In genomic region chr10:8137272-8137680, GRCh38 we compare ENCODE assay signal across 14 cellular contexts.
DNase-seq lines count a peak whose midpoint lies in the region; ATAC-seq, FAIRE-seq and TF ChIP-seq lines count a peak whose summit lies in the region.
"Had no signal": no experiment of that assay in that cellular context is flagged by ENCODE, and none has a peak within 500 bp of the region (broad histone marks: within the 10 kb centered on the region; RNA-seq: fewer than 3 reads in every experiment).

No MANE protein-coding gene starts in this region.

- no peak overlapping the region for H3K27ac ChIP-seq in GM23338 (ENCODE audit: low read depth)
- no peak overlapping the region for H3K27ac ChIP-seq in GM23248
- H3K27ac ChIP-seq: pancreas, stomach had no signal

- WGBS in GM23248 (ENCODE audit: low coverage in 1 of 2, low lambda C conversion rate in 2 of 2, missing lambda C conversion rate in 2 of 2), 2 experiments = 43 to 48% methylated on average over 6 of the region's 6 CpGs

- H3K27me3 ChIP-seq in GM23338 (ENCODE audit: insufficient read depth) (no peaks in the 10 kb centered on the region), GM23248 (replicated peaks; ENCODE audit: insufficient read depth) (no peaks in the 10 kb centered on the region)
- H3K27me3 ChIP-seq: BE2C, pancreas had no signal

- no peak overlapping the region for H3K27ac Mint-ChIP-seq in GM23338
- H3K27ac Mint-ChIP-seq in activated CD8-positive, alpha-beta T cell treated with anti-CD3 and anti-CD28 coated beads for 36 hours = peak overlapping the region; percentile 92
- H3K27ac Mint-ChIP-seq in activated naive CD8-positive, alpha-beta T cell treated with anti-CD3 and anti-CD28 coated beads, Interleukin-2, amount 10 ng/mL, durations not matched to agents 7 days and 5 days = peak overlapping the region; percentile 97
- no peak overlapping the region for H3K27ac Mint-ChIP-seq in WTC11

- no peak for FAIRE-seq in D721Med (lab: Jason Lieb, UNC)
- FAIRE-seq: K562, pancreas had no signal

- in situ Hi-C loops in GM23248 (cut with MboI) = no loop called here

- H3K4me3 Mint-ChIP-seq in GM23338 = no peak overlapping the region
- H3K4me3 Mint-ChIP-seq in activated CD8-positive, alpha-beta T cell treated with anti-CD3 and anti-CD28 coated beads for 36 hours = peak overlapping the region; percentile 71
- peak overlapping the region; percentile 88 for H3K4me3 Mint-ChIP-seq in activated naive CD8-positive, alpha-beta T cell treated with anti-CD3 and anti-CD28 coated beads, Interleukin-2, amount 10 ng/mL, durations not matched to agents 7 days and 5 days
- H3K4me3 Mint-ChIP-seq in WTC11 = no peak overlapping the region

- H3K4me1 Mint-ChIP-seq in GM23338 (no peaks in the 10 kb centered on the region), WTC11 (no peaks in the 10 kb centered on the region)
- peaks cover 42% of the 10 kb centered on the region for H3K4me1 Mint-ChIP-seq in activated CD8-positive, alpha-beta T cell treated with anti-CD3 and anti-CD28 coated beads for 36 hours (ENCODE audit: low read depth)
- peaks cover 45% of the 10 kb centered on the region for H3K4me1 Mint-ChIP-seq in activated naive CD8-positive, alpha-beta T cell treated with anti-CD3 and anti-CD28 coated beads, Interleukin-2, amount 10 ng/mL, durations not matched to agents 7 days and 5 days

- H3K36me3 ChIP-seq in GM23338 (ENCODE audit: insufficient read depth) (no peaks in the 10 kb centered on the region), GM23248 (ENCODE audit: low read depth) (no peaks in the 10 kb centered on the region)
- H3K36me3 ChIP-seq: BE2C, pancreas, stomach had no signal

- ATAC-seq in GM23338 (no peak), WTC11 (no peak)
- peak; percentile 81 for ATAC-seq in activated CD8-positive, alpha-beta T cell treated with anti-CD3 and anti-CD28 coated beads for 36 hours
- ATAC-seq in activated naive CD8-positive, alpha-beta T cell treated with anti-CD3 and anti-CD28 coated beads, Interleukin-2, amount 10 ng/mL, durations not matched to agents 7 days and 5 days (ENCODE audit: low read depth) = peak; percentile 83
- ATAC-seq: K562, pancreas had no signal

- no peaks in the 10 kb centered on the region for H3K9me3 ChIP-seq in GM23248 (ENCODE audit: low read depth)
- H3K9me3 ChIP-seq: BE2C, pancreas, stomach had no signal

- H4K20me1 ChIP-seq in GM23338 (replicated peaks; ENCODE audit: insufficient read depth) = no peaks in the 10 kb centered on the region
- H4K20me1 ChIP-seq in GM23248 (ENCODE audit: insufficient read depth) = no peaks in the 10 kb centered on the region

- H3F3A ChIP-seq in GM23338 (replicated peaks; ENCODE audit: low read depth) (no peaks in the 10 kb centered on the region), GM23248 (ENCODE audit: insufficient read depth) (no peaks in the 10 kb centered on the region)

- H3K9me3 Mint-ChIP-seq in GM23338 (no peaks in the 10 kb centered on the region), WTC11 (0 out of 2 replicates have a peak, but pooled peaks cover 5% of the 10 kb centered on the region)
- H3K9me3 Mint-ChIP-seq in activated CD8-positive, alpha-beta T cell treated with anti-CD3 and anti-CD28 coated beads for 36 hours = no peaks in the 10 kb centered on the region
- H3K9me3 Mint-ChIP-seq in activated naive CD8-positive, alpha-beta T cell treated with anti-CD3 and anti-CD28 coated beads, Interleukin-2, amount 10 ng/mL, durations not matched to agents 7 days and 5 days = no peaks in the 10 kb centered on the region

- H2AFZ ChIP-seq in GM23338 (peak overlapping the region; percentile 56; the same call in 1 of the 2 replicates), GM23248 (no peak overlapping the region)

- CTCF ChIA-PET in activated CD8-positive, alpha-beta T cell treated with anti-CD3 and anti-CD28 coated beads for 36 hours (lab: Charles Lee) = interaction anchor here (0.8 to 2.1 kb wide), 3 partner anchors 21 to 307 kb away, joined by 3 to 6 read pairs (median 4); no protein-coding TSS in a partner anchor
- CTCF ChIA-PET in WTC11 (lab: Charles Lee) = no interaction called here

- H3K27me3 Mint-ChIP-seq in GM23338 (ENCODE audit: insufficient read depth, low read depth, poor library complexity) (peaks cover 4% of the 10 kb centered on the region), WTC11 (ENCODE audit: low read depth) (peaks cover 3% of the 10 kb centered on the region)
- H3K27me3 Mint-ChIP-seq in activated CD8-positive, alpha-beta T cell treated with anti-CD3 and anti-CD28 coated beads for 36 hours = peaks cover 9% of the 10 kb centered on the region
- H3K27me3 Mint-ChIP-seq in activated naive CD8-positive, alpha-beta T cell treated with anti-CD3 and anti-CD28 coated beads, Interleukin-2, amount 10 ng/mL, durations not matched to agents 7 days and 5 days = no peaks in the 10 kb centered on the region

- H3K4me3 ChIP-seq in GM23338 (no peak overlapping the region), GM23248 (no peak overlapping the region)
- H3K4me3 ChIP-seq: K562, pancreas, stomach had no signal

- H3K4me2 ChIP-seq in GM23338 (no peak overlapping the region), GM23248 (ENCODE audit: unreplicated experiment) (no peak overlapping the region)

- no peak overlapping the region for H3K9ac ChIP-seq in GM23248

- H3K36me3 Mint-ChIP-seq in GM23338 (ENCODE audit: low read depth) (no peaks in the 10 kb centered on the region), WTC11 (no peaks in the 10 kb centered on the region)
- no peaks in the 10 kb centered on the region for H3K36me3 Mint-ChIP-seq in activated CD8-positive, alpha-beta T cell treated with anti-CD3 and anti-CD28 coated beads for 36 hours (ENCODE audit: low read depth)
- no peaks in the 10 kb centered on the region for H3K36me3 Mint-ChIP-seq in activated naive CD8-positive, alpha-beta T cell treated with anti-CD3 and anti-CD28 coated beads, Interleukin-2, amount 10 ng/mL, durations not matched to agents 7 days and 5 days

- H3K9me2 ChIP-seq in GM23338 (ENCODE audit: insufficient read depth) = no peaks in the 10 kb centered on the region
- no peaks in the 10 kb centered on the region for H3K9me2 ChIP-seq in GM23248 (ENCODE audit: insufficient read depth)

- POLR2A ChIA-PET in activated CD8-positive, alpha-beta T cell treated with anti-CD3 and anti-CD28 coated beads for 36 hours (lab: Charles Lee) = interaction anchor here (0.6 to 1.3 kb wide), 7 partner anchors 28 to 194 kb away, joined by 3 to 4 read pairs (median 3); no protein-coding TSS in a partner anchor
- POLR2A ChIA-PET in activated naive CD8-positive, alpha-beta T cell treated with anti-CD3 and anti-CD28 coated beads, Interleukin-2, amount 10 ng/mL, durations not matched to agents 7 days and 5 days (lab: Charles Lee) = interaction anchor here (0.7 to 3.1 kb wide), 12 partner anchors 8 to 349 kb away, joined by 3 to 26 read pairs (median 4); partner anchors contain the start of genes ATP5F1C, GATA3 and KIN
- POLR2A ChIA-PET in WTC11 (lab: Charles Lee) = no interaction called here

- TF ChIP-seq CTCF in GM23338 (conservative IDR thresholded peaks at IDR 0.05; ENCODE audit: low read depth in 2 of 2) (no peak), WTC11 (IDR thresholded peaks at IDR 0.05) (no peak), D721Med (IDR thresholded peaks at IDR 0.05; ENCODE audit: insufficient read depth, missing control alignments) (no peak)
- no peak for TF ChIP-seq CTCF in activated CD8-positive, alpha-beta T cell treated with anti-CD3 and anti-CD28 coated beads for 36 hours (IDR thresholded peaks at IDR 0.05)

- DNase-seq in GM23338 (ENCODE audit: low spot score) = no peak
- DNase-seq in activated CD8-positive, alpha-beta T cell treated with anti-CD3 and anti-CD28 coated beads for 36 hours = peak; percentile 75
- DNase-seq in activated naive CD8-positive, alpha-beta T cell treated with anti-CD3 and anti-CD28 coated beads, Interleukin-2, amount 10 ng/mL, durations not matched to agents 7 days and 5 days = peak; percentile 47
- DNase-seq in stimulated activated CD4-positive, alpha-beta T cell treated with anti-CD3 and anti-CD28 coated beads, TNF-alpha, amount 100 ng/mL, for 24 hours (ENCODE audit: low read depth in 3 of 3) = peak in 2 of 3 experiments; percentile 26 to 31
- DNase-seq in GM23248 = no peak
- DNase-seq in WTC11 (ENCODE audit: low spot score) = no peak
- no peak for DNase-seq in EL
- no peak for DNase-seq in D721Med (ENCODE audit: insufficient read length, low spot score)
- DNase-seq: BE2C, NCI-H1694, NCI-H748 treated with DMSO at 0.1 percent for 48 hours, pancreas, stomach had no signal

- H3K4me1 ChIP-seq in GM23338 (ENCODE audit: insufficient read depth) = no peaks in the 10 kb centered on the region
- H3K4me1 ChIP-seq in GM23248 (ENCODE audit: insufficient read depth) = no peaks in the 10 kb centered on the region
- H3K4me1 ChIP-seq: pancreas, stomach had no signal

- no peaks in the 10 kb centered on the region for H3K79me2 ChIP-seq in GM23338 (replicated peaks; ENCODE audit: insufficient read depth)
- no peaks in the 10 kb centered on the region for H3K79me2 ChIP-seq in GM23248 (ENCODE audit: insufficient read depth)

- intact Hi-C loops in activated CD8-positive, alpha-beta T cell treated with anti-CD3 and anti-CD28 coated beads for 36 hours (cut with micrococcal nuclease) = loop anchor here (10.0 kb wide), 1 partner anchor 878 kb away; no protein-coding TSS in a partner anchor

TF ChIP-seq in GM23338, 12 proteins besides CTCF, POLR2A, EP300 and RAD21 (continues in another document):
- TF ChIP-seq JUNB (IDR thresholded peaks at IDR 0.05; ENCODE audit: unreplicated experiment) (no peak), EZH2phosphoT487 (IDR thresholded peaks at IDR 0.05; ENCODE audit: unreplicated experiment) (no peak), STAT1 (IDR thresholded peaks at IDR 0.05; ENCODE audit: unreplicated experiment) (no peak)

TF ChIP-seq in WTC11, 78 proteins besides CTCF, POLR2A, EP300 and RAD21 (continues in another document):
- TF ChIP-seq AR (CRISPR knock-in tag; IDR thresholded peaks at IDR 0.05) = no peak

Comparison
In these comparisons a context has a peak if more than half of its experiments do, and no peak if none do; other contexts are left out.
1. ATAC-seq: peak in activated CD8-positive, alpha-beta T cell treated with anti-CD3 and anti-CD28 coated beads for 36 hours (single experiment) and activated naive CD8-positive, alpha-beta T cell treated with anti-CD3 and anti-CD28 coated beads, Interleukin-2, amount 10 ng/mL, durations not matched to agents 7 days and 5 days (single experiment); none in GM23338 (single experiment) and WTC11 (single experiment).
2. DNase-seq: peak in activated CD8-positive, alpha-beta T cell treated with anti-CD3 and anti-CD28 coated beads for 36 hours (single experiment), activated naive CD8-positive, alpha-beta T cell treated with anti-CD3 and anti-CD28 coated beads, Interleukin-2, amount 10 ng/mL, durations not matched to agents 7 days and 5 days (single experiment) and stimulated activated CD4-positive, alpha-beta T cell treated with anti-CD3 and anti-CD28 coated beads, TNF-alpha, amount 100 ng/mL, for 24 hours (2 of 3); none in GM23338 (single experiment), GM23248 (single experiment), WTC11 (single experiment), EL (single experiment) and D721Med (single experiment).
3. H3K27ac Mint-ChIP-seq: peak in activated CD8-positive, alpha-beta T cell treated with anti-CD3 and anti-CD28 coated beads for 36 hours (single experiment) and activated naive CD8-positive, alpha-beta T cell treated with anti-CD3 and anti-CD28 coated beads, Interleukin-2, amount 10 ng/mL, durations not matched to agents 7 days and 5 days (single experiment); none in GM23338 (single experiment) and WTC11 (single experiment).
4. H3K4me3 Mint-ChIP-seq: peak in activated CD8-positive, alpha-beta T cell treated with anti-CD3 and anti-CD28 coated beads for 36 hours (single experiment) and activated naive CD8-positive, alpha-beta T cell treated with anti-CD3 and anti-CD28 coated beads, Interleukin-2, amount 10 ng/mL, durations not matched to agents 7 days and 5 days (single experiment); none in GM23338 (single experiment) and WTC11 (single experiment).